ENCODE assay signal across 19 cellular contexts in the genomic region with DNA sequence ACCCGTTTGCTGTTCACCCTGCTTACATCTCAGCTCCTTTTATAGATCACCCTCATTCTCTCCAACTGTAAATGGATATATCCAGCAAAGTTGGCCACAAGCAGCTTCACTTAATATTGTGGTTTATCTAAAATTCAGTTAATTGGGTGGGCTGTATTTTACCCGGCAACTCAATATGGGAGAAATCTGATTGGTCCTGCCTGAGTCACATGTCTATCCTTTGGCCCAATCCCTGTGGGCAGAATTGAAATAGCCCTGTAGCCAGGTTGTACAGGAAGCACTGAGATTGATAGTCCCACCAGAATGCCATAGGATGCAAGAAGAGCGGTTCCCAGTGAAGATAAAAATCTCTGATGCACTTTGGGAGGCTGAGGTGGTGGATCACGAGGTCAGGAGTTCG.
DNase-seq lines count a peak whose midpoint lies in the region; ATAC-seq and TF ChIP-seq lines count a peak whose summit lies in the region.
"Had no signal": no experiment of that assay in that cellular context is flagged by ENCODE, and none has a peak within 500 bp of the region (broad histone marks: within the 10 kb centered on the region; RNA-seq: fewer than 3 reads in every experiment).

No MANE protein-coding gene starts in this region.

- no peak overlapping the region for H3K23ac ChIP-seq in mesenchymal stem cell (ENCODE audit: low read length in 2 of 2)

- no peak overlapping the region for H2AK5ac ChIP-seq in mesenchymal stem cell (ENCODE audit: low read length, severe bottlenecking)

- no peaks in the 10 kb centered on the region for H3K79me1 ChIP-seq in mesenchymal stem cell (replicated peaks; ENCODE audit: low read length, poor library complexity, severe bottlenecking)

- H3K4me2 ChIP-seq in mesenchymal stem cell (ENCODE audit: low read length, poor library complexity, severe bottlenecking), result no peak overlapping the region
- H3K4me2 ChIP-seq: smooth muscle cell had no signal

- TF ChIP-seq CTCF in GM10266 (IDR thresholded peaks at IDR 0.05; ENCODE audit: control insufficient read depth, insufficient read depth, low read depth, missing control alignments) (no peak), choroid plexus epithelial cell (conservative IDR thresholded peaks at IDR 0.05; ENCODE audit: low read depth, low read length) (no peak), spleen (IDR thresholded peaks at IDR 0.05 in 8 of 11, conservative IDR thresholded peaks at IDR 0.05 in 3 of 11) (no peak), prostate gland (IDR thresholded peaks at IDR 0.05) (no peak)

- no peak overlapping the region for H3K27ac ChIP-seq in mesenchymal stem cell (ENCODE audit: low read length, poor library complexity, severe bottlenecking)
- H3K27ac ChIP-seq in spleen, result no peak overlapping the region
- no peak overlapping the region for H3K27ac ChIP-seq in prostate gland
- H3K27ac ChIP-seq: cardiac muscle cell, ovary had no signal

- intact Hi-C loops in spleen (cut with DNase I; ENCODE audit: low total_unique reads) (no loop called here), prostate gland (cut with DNase I) (no loop called here)

- no peak overlapping the region for H2AFZ ChIP-seq in mesenchymal stem cell (ENCODE audit: low read depth, low read length)

- TF ChIP-seq RAD21 in Ishikawa (IDR thresholded peaks at IDR 0.05; ENCODE audit: low read depth), result no peak

- no peak overlapping the region for H4K91ac ChIP-seq in mesenchymal stem cell (ENCODE audit: low read length)

- WGBS in mesenchymal stem cell, result 86% methylated on average over 3 of the region's 5 CpGs
- WGBS in spleen, 5 donors, result 63 to 75% (median 64%) methylated on average over 5 of the region's 5 CpGs
- 77% methylated on average over 5 of the region's 5 CpGs for WGBS in prostate gland

- H3K18ac ChIP-seq in mesenchymal stem cell (ENCODE audit: low read depth in 1 of 2, low read length in 2 of 2), result no peak overlapping the region

- H3K27me3 ChIP-seq in mesenchymal stem cell (ENCODE audit: control insufficient read depth in 1 of 2, insufficient read depth in 1 of 2, low read length in 2 of 2), result peaks cover 15 to 19% of the 10 kb centered on the region in 2 experiments
- peaks cover 0 to 59% (median 0%) of the 10 kb centered on the region in 7 donors for H3K27me3 ChIP-seq in spleen (replicated peaks in 1 of 7)
- no peaks in the 10 kb centered on the region for H3K27me3 ChIP-seq in prostate gland (replicated peaks; ENCODE audit: insufficient read depth)
- H3K27me3 ChIP-seq: cardiac muscle cell, MG63, ovary had no signal

- no peak overlapping the region for H3K14ac ChIP-seq in mesenchymal stem cell (ENCODE audit: low read length in 2 of 2)

- TF ChIP-seq POLR2A in spleen (IDR thresholded peaks at IDR 0.05) (no peak), prostate gland (IDR thresholded peaks at IDR 0.05) (no peak)

- no peaks in the 10 kb centered on the region for H3K9me3 ChIP-seq in mesenchymal stem cell (ENCODE audit: control insufficient read depth, low read length)
- H3K9me3 ChIP-seq in spleen, result no peaks in the 10 kb centered on the region
- H3K9me3 ChIP-seq in prostate gland, result no peaks in the 10 kb centered on the region
- H3K9me3 ChIP-seq: MG63, ovary had no signal

- H2BK12ac ChIP-seq in mesenchymal stem cell (ENCODE audit: low read length in 2 of 2), result no peak overlapping the region

- no peak overlapping the region for H4K8ac ChIP-seq in mesenchymal stem cell (ENCODE audit: low read length)

- no peak for ATAC-seq in GM18868 (IDR thresholded peaks at IDR 0.05; ENCODE audit: unreplicated experiment)
- ATAC-seq: stimulated activated naive CD8-positive, alpha-beta T cell treated with anti-CD3 and anti-CD28 coated beads, Interleukin-15, amount 100 ng/mL, for 72 hours had no signal

- peak; percentile 30 for DNase-seq in GM10266 (ENCODE audit: extremely low spot score)
- DNase-seq in choroid plexus epithelial cell (ENCODE audit: low read depth), result peak; percentile 16
- DNase-seq in mesenchymal stem cell, result peak; percentile 18
- DNase-seq in spleen, result no peak
- no peak for DNase-seq in prostate gland (ENCODE audit: low spot score)
- DNase-seq: activated CD4-positive, alpha-beta T cell treated with anti-CD3 and anti-CD28 coated beads, Interleukin-2, amount 50 U/mL, for 1 hour; activated naive CD8-positive, alpha-beta T cell treated with anti-CD3 and anti-CD28 coated beads, Interleukin-2, amount 10 ng/mL, durations not matched to agents 7 days and 5 days; activated T-cell treated with anti-CD3 and anti-CD28 coated beads, Interleukin-2, amount 50 U/mL, for 24 hours; foreskin melanocyte; immature natural killer cell; MG63; NCI-H2029; NCI-H774; ovary; stimulated activated naive CD8-positive, alpha-beta T cell treated with anti-CD3 and anti-CD28 coated beads, Interleukin-15, amount 100 ng/mL, for 72 hours had no signal

- H3K4me3 ChIP-seq in choroid plexus epithelial cell (ENCODE audit: low read depth, low read length) (no peak overlapping the region), mesenchymal stem cell (ENCODE audit: insufficient read depth in 1 of 2, low read depth in 1 of 2, low read length in 2 of 2) (no peak overlapping the region), spleen (no peak overlapping the region), prostate gland (no peak overlapping the region)
- H3K4me3 ChIP-seq: cardiac muscle cell, MG63, ovary, smooth muscle cell had no signal

- H3K36me3 ChIP-seq in mesenchymal stem cell (ENCODE audit: control insufficient read depth in 1 of 2, insufficient read depth in 2 of 2, low read depth in 1 of 2, low read length in 2 of 2) (no peaks in the 10 kb centered on the region), spleen (no peaks in the 10 kb centered on the region), prostate gland (no peaks in the 10 kb centered on the region)
- H3K36me3 ChIP-seq: cardiac muscle cell, MG63, ovary had no signal

- H3K4ac ChIP-seq in mesenchymal stem cell (ENCODE audit: low read depth in 1 of 2, low read length in 2 of 2), result no peak overlapping the region

- H3K9ac ChIP-seq in mesenchymal stem cell (ENCODE audit: low read length), result no peak overlapping the region

- H2BK120ac ChIP-seq in mesenchymal stem cell (ENCODE audit: low read depth, low read length), result no peak overlapping the region

- no peaks in the 10 kb centered on the region for H3K4me1 ChIP-seq in mesenchymal stem cell (ENCODE audit: control insufficient read depth, insufficient read depth, low read depth, low read length)
- H3K4me1 ChIP-seq in spleen, result no peaks in the 10 kb centered on the region
- no peaks in the 10 kb centered on the region for H3K4me1 ChIP-seq in prostate gland (replicated peaks)

- no peak overlapping the region for H2BK5ac ChIP-seq in mesenchymal stem cell (ENCODE audit: low read depth, low read length, poor library complexity, severe bottlenecking)

- TF ChIP-seq EP300 in Ishikawa (IDR thresholded peaks at IDR 0.05; ENCODE audit: borderline replicate concordance), result no peak

- H2BK15ac ChIP-seq in mesenchymal stem cell (ENCODE audit: low read depth, poor library complexity, severe bottlenecking), result no peak overlapping the region

TF ChIP-seq in Ishikawa, 13 proteins besides CTCF, POLR2A, EP300 and RAD21:
- TF ChIP-seq, protein P1, sequence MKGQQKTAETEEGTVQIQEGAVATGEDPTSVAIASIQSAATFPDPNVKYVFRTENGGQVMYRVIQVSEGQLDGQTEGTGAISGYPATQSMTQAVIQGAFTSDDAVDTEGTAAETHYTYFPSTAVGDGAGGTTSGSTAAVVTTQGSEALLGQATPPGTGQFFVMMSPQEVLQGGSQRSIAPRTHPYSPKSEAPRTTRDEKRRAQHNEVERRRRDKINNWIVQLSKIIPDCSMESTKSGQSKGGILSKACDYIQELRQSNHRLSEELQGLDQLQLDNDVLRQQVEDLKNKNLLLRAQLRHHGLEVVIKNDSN (IDR thresholded peaks at IDR 0.05), result peak; percentile 51
- TF ChIP-seq, protein P2, sequence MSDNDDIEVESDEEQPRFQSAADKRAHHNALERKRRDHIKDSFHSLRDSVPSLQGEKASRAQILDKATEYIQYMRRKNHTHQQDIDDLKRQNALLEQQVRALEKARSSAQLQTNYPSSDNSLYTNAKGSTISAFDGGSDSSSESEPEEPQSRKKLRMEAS (IDR thresholded peaks at IDR 0.05), result no peak

Comparison
In these comparisons a context has a peak if more than half of its experiments do, and no peak if none do; other contexts are left out.
1. DNase-seq: peak in GM10266 (single experiment), choroid plexus epithelial cell (single experiment) and mesenchymal stem cell (single experiment); none in spleen (single experiment) and prostate gland (single experiment).